ENCODE assay signal across 29 cellular contexts in genomic region chr19:18814063-18814462, GRCh38. TPM values are rescaled to one million over a fixed set of nuclear protein-coding genes. Genes with fewer than 3 reads are reported as not detected.
A peak's percentile ranks its signal among the peaks of the same experiment; 100 is the strongest.
DNase-seq lines count a peak whose midpoint lies in the region; ATAC-seq and TF ChIP-seq lines count a peak whose summit lies in the region.
"Had no signal": no experiment of that assay in that cellular context is flagged by ENCODE, and none has a peak within 500 bp of the region (broad histone marks: within the 10 kb centered on the region; RNA-seq: fewer than 3 reads in every experiment).

No MANE protein-coding gene starts in this region.

- peaks cover 0 to 3% of the 10 kb centered on the region in 2 donors for H3K4me1 Mint-ChIP-seq in effector memory CD8-positive, alpha-beta T cell (ENCODE audit: low read depth in 2 of 2)
- H3K4me1 Mint-ChIP-seq: H9; stimulated activated naive CD8-positive, alpha-beta T cell treated with anti-CD3 and anti-CD28 coated beads, Interleukin-15, amount 100 ng/mL, for 72 hours had no signal

- H2AFZ ChIP-seq in GM23248 (peak overlapping the region; percentile 38; the same call in 1 of the 2 replicates), osteoblast (ENCODE audit: low read length) (peak overlapping the region; percentile 46)

- no peaks in the 10 kb centered on the region for H3K9me3 Mint-ChIP-seq in effector memory CD8-positive, alpha-beta T cell
- H3K9me3 Mint-ChIP-seq: activated naive CD8-positive, alpha-beta T cell treated with anti-CD3 and anti-CD28 coated beads, Interleukin-2, amount 10 ng/mL, durations not matched to agents 7 days and 5 days; CD8-positive, alpha-beta T cell; H9; naive B cell; stimulated activated naive CD8-positive, alpha-beta T cell treated with anti-CD3 and anti-CD28 coated beads, Interleukin-15, amount 100 ng/mL, for 72 hours had no signal

- DNase-seq in AG09319 (ENCODE audit: extremely low read depth, low read depth): no peak
- peak; percentile 62 for DNase-seq in GM23248
- peak; percentile 33 for DNase-seq in fibroblast of gingiva (ENCODE audit: low read depth)
- peak; percentile 75 for DNase-seq in osteoblast (ENCODE audit: insufficient read length, low spot score, missing footprints)
- no peak for DNase-seq in DMS79 treated with DMSO at 0.1 percent for 48 hours (lab: John Stamatoyannopoulos, UW)
- DNase-seq in stimulated activated CD4-positive, alpha-beta T cell treated with anti-CD3 and anti-CD28 coated beads, Interleukin-12 subunit alpha, Interleukin-12 subunit beta, amount 100 ng/mL, for 4 hours: no peak
- no peak for DNase-seq in effector memory CD8-positive, alpha-beta T cell
- DNase-seq in retina: no peak
- DNase-seq: activated CD4-positive, CD25-positive, alpha-beta regulatory T cell treated with anti-CD3 and anti-CD28 coated beads, Interleukin-2, amount 50 U/mL, for 72 hours; activated CD8-positive, alpha-beta T cell treated with anti-CD3 and anti-CD28 coated beads, Interleukin-2, amount 10 ng/mL, durations not matched to agents 7 days and 5 days; activated effector memory CD4-positive, alpha-beta T cell treated with Interleukin-2 at 50 U/mL for 16 hours; activated naive CD8-positive, alpha-beta T cell treated with anti-CD3 and anti-CD28 coated beads, Interleukin-2, amount 10 ng/mL, durations not matched to agents 7 days and 5 days; activated T-cell treated with anti-CD3 and anti-CD28 coated beads for 4 hours; CD8-positive, alpha-beta T cell; DMS153; GF-D8; H9; heart right ventricle; Karpas-422; mesendoderm; naive B cell; NCI-H1436 treated with DMSO at 0.1 percent for 48 hours; NCI-H524 treated with DMSO at 0.1 percent for 48 hours; nucleus accumbens; stimulated activated naive CD8-positive, alpha-beta T cell treated with anti-CD3 and anti-CD28 coated beads, Interleukin-15, amount 100 ng/mL, for 72 hours; transverse colon had no signal

- H3K27ac Mint-ChIP-seq in effector memory CD8-positive, alpha-beta T cell: no peak overlapping the region
- H3K27ac Mint-ChIP-seq: activated CD8-positive, alpha-beta T cell treated with anti-CD3 and anti-CD28 coated beads, Interleukin-2, amount 10 ng/mL, durations not matched to agents 7 days and 5 days; activated naive CD8-positive, alpha-beta T cell treated with anti-CD3 and anti-CD28 coated beads, Interleukin-2, amount 10 ng/mL, durations not matched to agents 7 days and 5 days; CD8-positive, alpha-beta T cell; H9; naive B cell had no signal

- no peaks in the 10 kb centered on the region for H3K27me3 ChIP-seq in GM23248 (replicated peaks; ENCODE audit: insufficient read depth)
- H3K27me3 ChIP-seq in osteoblast (ENCODE audit: insufficient read depth, low read length): no peaks in the 10 kb centered on the region
- H3K27me3 ChIP-seq: transverse colon had no signal

- no peaks in the 10 kb centered on the region for H4K20me1 ChIP-seq in GM23248 (ENCODE audit: insufficient read depth)
- no peaks in the 10 kb centered on the region for H4K20me1 ChIP-seq in osteoblast (ENCODE audit: insufficient read depth, low read length)

- H3K9me2 ChIP-seq in GM23248 (ENCODE audit: insufficient read depth): no peaks in the 10 kb centered on the region

- peaks cover 8% of the 10 kb centered on the region for H3K4me1 ChIP-seq in GM23248 (ENCODE audit: insufficient read depth)
- H3K4me1 ChIP-seq in osteoblast (ENCODE audit: insufficient read depth, low read length): peaks cover 12% of the 10 kb centered on the region
- H3K4me1 ChIP-seq: SJSA1 had no signal

- peaks cover 0 to 28% of the 10 kb centered on the region in 2 donors for H3K27me3 Mint-ChIP-seq in effector memory CD8-positive, alpha-beta T cell

- H3K9ac ChIP-seq in GM23248: no peak overlapping the region

- in situ Hi-C loops in GM23248 (cut with MboI): no loop called here

- H3K9me3 ChIP-seq in GM23248 (ENCODE audit: low read depth) (no peaks in the 10 kb centered on the region), osteoblast (ENCODE audit: low read depth, low read length) (no peaks in the 10 kb centered on the region)
- H3K9me3 ChIP-seq: heart right ventricle, SJSA1, transverse colon had no signal

- no peak overlapping the region for H3K4me3 Mint-ChIP-seq in effector memory CD8-positive, alpha-beta T cell
- H3K4me3 Mint-ChIP-seq: activated CD8-positive, alpha-beta T cell treated with anti-CD3 and anti-CD28 coated beads, Interleukin-2, amount 10 ng/mL, durations not matched to agents 7 days and 5 days; activated naive CD8-positive, alpha-beta T cell treated with anti-CD3 and anti-CD28 coated beads, Interleukin-2, amount 10 ng/mL, durations not matched to agents 7 days and 5 days; CD8-positive, alpha-beta T cell; H9; naive B cell; stimulated activated naive CD8-positive, alpha-beta T cell treated with anti-CD3 and anti-CD28 coated beads, Interleukin-15, amount 100 ng/mL, for 72 hours had no signal

- no peak overlapping the region for H3K4me2 ChIP-seq in GM23248 (ENCODE audit: unreplicated experiment)
- H3K4me2 ChIP-seq in osteoblast (ENCODE audit: insufficient read depth, low read length): peak overlapping the region; percentile 58

- H3K36me3 ChIP-seq in GM23248 (ENCODE audit: low read depth): no peaks in the 10 kb centered on the region
- no peaks in the 10 kb centered on the region for H3K36me3 ChIP-seq in osteoblast (ENCODE audit: insufficient read depth, low read length)
- H3K36me3 ChIP-seq: heart right ventricle, SJSA1, transverse colon had no signal

- no peaks in the 10 kb centered on the region for H3K36me3 Mint-ChIP-seq in effector memory CD8-positive, alpha-beta T cell (ENCODE audit: insufficient read depth)
- H3K36me3 Mint-ChIP-seq: activated naive CD8-positive, alpha-beta T cell treated with anti-CD3 and anti-CD28 coated beads, Interleukin-2, amount 10 ng/mL, durations not matched to agents 7 days and 5 days; CD8-positive, alpha-beta T cell; naive B cell had no signal

- no peak overlapping the region for H3K27ac ChIP-seq in GM23248
- no peak overlapping the region for H3K27ac ChIP-seq in osteoblast (ENCODE audit: low read depth, low read length)
- H3K27ac ChIP-seq: heart right ventricle, SJSA1, transverse colon had no signal

- TF ChIP-seq CTCF in AG09319 (IDR thresholded peaks at IDR 0.05; ENCODE audit: low read depth, low read length) (peak; percentile 14), osteoblast (IDR thresholded peaks at IDR 0.05; ENCODE audit: extremely low read depth, low read depth, low read length) (peak; percentile 34)

- H3K79me2 ChIP-seq in GM23248 (ENCODE audit: insufficient read depth): no peaks in the 10 kb centered on the region
- no peaks in the 10 kb centered on the region for H3K79me2 ChIP-seq in osteoblast (ENCODE audit: insufficient read depth, low read length)

- no peak overlapping the region for H3K4me3 ChIP-seq in GM23248
- no peak overlapping the region for H3K4me3 ChIP-seq in osteoblast (ENCODE audit: insufficient read depth, low read length)
- H3K4me3 ChIP-seq: heart right ventricle, SJSA1, transverse colon had no signal

- no peak for ATAC-seq in effector memory CD8-positive, alpha-beta T cell (replicated peaks)
- ATAC-seq: activated CD8-positive, alpha-beta T cell treated with anti-CD3 and anti-CD28 coated beads, Interleukin-2, amount 10 ng/mL, durations not matched to agents 7 days and 5 days; CD8-positive, alpha-beta T cell; Panc1; stimulated activated naive CD8-positive, alpha-beta T cell treated with anti-CD3 and anti-CD28 coated beads, Interleukin-15, amount 100 ng/mL, for 72 hours had no signal

- H3F3A ChIP-seq in GM23248 (ENCODE audit: insufficient read depth): no peaks in the 10 kb centered on the region

- WGBS in GM23248 (ENCODE audit: low coverage in 1 of 2, low lambda C conversion rate in 2 of 2, missing lambda C conversion rate in 2 of 2), 2 experiments: 22 to 28% methylated on average over 9 of the region's 9 CpGs

RNA-seq across cellular contexts. Expression of gene UPF1, which starts 17.7 kb away (rescaled TPM):
- 51.7 and 57.4 TPM in 2 replicates for total RNA-seq in GM23248 (2014; rRNA removed; shearing (Covaris generic))
- 3.5 and 4.3 TPM in 2 replicates for polyA plus RNA-seq in GM23248 (2016; fragmentation: Nextera tagmentation; extraction: Ambion mirVana)
- total RNA-seq in osteoblast: 36.6 and 41.0 TPM in 2 replicates

RNA-seq across cellular contexts. Expression of gene COMP, which starts 23.0 kb away (rescaled TPM):
- 93.8 and 96.6 TPM in 2 replicates for total RNA-seq in GM23248 (2014; rRNA removed; shearing (Covaris generic))
- polyA plus RNA-seq in GM23248 (2016; fragmentation: Nextera tagmentation; extraction: Ambion mirVana): 252 and 257 TPM in 2 replicates
- 12.4 and 14.8 TPM in 2 replicates for total RNA-seq in osteoblast
- total RNA-seq: activated CD8-positive, alpha-beta T cell treated with anti-CD3 and anti-CD28 coated beads, Interleukin-2, amount 10 ng/mL, durations not matched to agents 7 days and 5 days; activated naive CD8-positive, alpha-beta T cell treated with anti-CD3 and anti-CD28 coated beads, Interleukin-2, amount 10 ng/mL, durations not matched to agents 7 days and 5 days; CD8-positive, alpha-beta T cell; SJSA1; T-helper 1 cell treated with Interleukin-12 subunit alpha and Interleukin-12 subunit beta and Interleukin-4 antibody, amounts not matched to agents 30 ng/mL and 1 ng/mL, for 36 hours had no signal

Comparison
In these comparisons a context has a peak if more than half of its experiments do, and no peak if none do; other contexts are left out.
1. DNase-seq: peak in GM23248 (single experiment), fibroblast of gingiva (single experiment) and osteoblast (single experiment); none in AG09319 (single experiment), DMS79 treated with DMSO at 0.1 percent for 48 hours (single experiment), stimulated activated CD4-positive, alpha-beta T cell treated with anti-CD3 and anti-CD28 coated beads, Interleukin-12 subunit alpha, Interleukin-12 subunit beta, amount 100 ng/mL, for 4 hours (single experiment), effector memory CD8-positive, alpha-beta T cell (0 of 3) and retina (single experiment).